In genomic region chr11:125188021-125188420, GRCh38 we compare ENCODE assay signal across 21 cellular contexts. TPM values are rescaled to one million over a fixed set of nuclear protein-coding genes. Genes with fewer than 3 reads are reported as not detected.
"Had no signal": no experiment of that assay in that cellular context is flagged by ENCODE, and none has a peak within 500 bp of the region (broad histone marks: within the 10 kb centered on the region; RNA-seq: fewer than 3 reads in every experiment).

No MANE protein-coding gene starts in this region.

- H3K27ac Mint-ChIP-seq: activated B cell treated with CpG ODN at 0.5 μM for 24 hours; activated CD8-positive, alpha-beta T cell treated with anti-CD3 and anti-CD28 coated beads, Interleukin-2, amount 10 ng/mL, durations not matched to agents 7 days and 5 days; activated naive CD8-positive, alpha-beta T cell treated with anti-CD3 and anti-CD28 coated beads, Interleukin-2, amount 10 ng/mL, durations not matched to agents 7 days and 5 days; activated T-cell treated with anti-CD3 and anti-CD28 coated beads, Interleukin-2, amount 50 U/mL, for 24 hours; activated T-helper 2 cell treated with anti-CD3 and anti-CD28 coated beads, Interferon-gamma antibody, Interleukin-2, Interleukin-4, amounts not matched to agents 10 μg/mL and 5 μg/mL and 100 μg/mL, durations not matched to agents 14 hours and 24 hours and 36 hours; brain; T-helper 2 cell treated with Interferon-gamma antibody and Interleukin-4, amounts not matched to agents 5 μg/mL and 100 μg/mL, for 36 hours had no signal

- H3K27ac ChIP-seq: coronary artery, esophagus muscularis mucosa, hepatocyte, upper lobe of right lung had no signal

- H3K36me3 Mint-ChIP-seq: activated naive CD8-positive, alpha-beta T cell treated with anti-CD3 and anti-CD28 coated beads, Interleukin-2, amount 10 ng/mL, durations not matched to agents 7 days and 5 days had no signal

- H3K9me3 Mint-ChIP-seq: activated T-cell treated with anti-CD3 and anti-CD28 coated beads, Interleukin-2, amount 50 U/mL, for 24 hours; activated T-helper 2 cell treated with anti-CD3 and anti-CD28 coated beads, Interferon-gamma antibody, Interleukin-2, Interleukin-4, amounts not matched to agents 10 μg/mL and 5 μg/mL and 100 μg/mL, durations not matched to agents 14 hours and 24 hours and 36 hours; central memory CD8-positive, alpha-beta T cell; T-helper 2 cell treated with Interferon-gamma antibody and Interleukin-4, amounts not matched to agents 5 μg/mL and 100 μg/mL, for 36 hours had no signal

- H3K4me1 Mint-ChIP-seq: activated B cell treated with CpG ODN at 0.5 μM for 24 hours; activated naive CD8-positive, alpha-beta T cell treated with anti-CD3 and anti-CD28 coated beads, Interleukin-2, amount 10 ng/mL, durations not matched to agents 7 days and 5 days; central memory CD8-positive, alpha-beta T cell had no signal

- H2AFZ ChIP-seq: hepatocyte had no signal

- H3K79me2 ChIP-seq: hepatocyte had no signal

- DNase-seq: activated B cell treated with CpG ODN at 0.5 μM for 24 hours; activated CD4-positive, alpha-beta T cell treated with anti-CD3 and anti-CD28 coated beads for 48 hours; activated CD8-positive, alpha-beta T cell treated with anti-CD3 and anti-CD28 coated beads, Interleukin-2, amount 10 ng/mL, durations not matched to agents 7 days and 5 days; activated naive CD4-positive, alpha-beta T cell treated with Interleukin-2 at 50 U/mL for 16 hours; activated naive CD8-positive, alpha-beta T cell treated with anti-CD3 and anti-CD28 coated beads, Interleukin-2, amount 10 ng/mL, durations not matched to agents 7 days and 5 days; activated T-cell treated with anti-CD3 and anti-CD28 coated beads, Interleukin-2, amount 50 U/mL, for 24 hours; amygdala; islet precursor cell; stimulated activated CD4-positive, alpha-beta T cell treated with anti-CD3 and anti-CD28 coated beads, Interleukin-12 subunit alpha, Interleukin-12 subunit beta, amount 100 ng/mL, for 4 hours; stimulated activated CD4-positive, alpha-beta T cell treated with anti-CD3 and anti-CD28 coated beads, Interleukin-1b, Interleukin-23, amount 100 ng/mL, for 48 hours; stimulated activated CD8-positive, alpha-beta memory T cell treated with anti-CD3 and anti-CD28 coated beads, Interleukin-4, amount 100 ng/mL, for 48 hours; stimulated activated naive CD4-positive, alpha-beta T cell; upper lobe of right lung had no signal

- H3K4me2 ChIP-seq: hepatocyte had no signal

- H3K4me3 ChIP-seq: coronary artery, esophagus muscularis mucosa, hepatocyte, upper lobe of right lung had no signal

- H3K36me3 ChIP-seq: esophagus muscularis mucosa, upper lobe of right lung had no signal

- H3K4me3 Mint-ChIP-seq: activated B cell treated with CpG ODN at 0.5 μM for 24 hours; activated CD8-positive, alpha-beta T cell treated with anti-CD3 and anti-CD28 coated beads, Interleukin-2, amount 10 ng/mL, durations not matched to agents 7 days and 5 days; activated naive CD8-positive, alpha-beta T cell treated with anti-CD3 and anti-CD28 coated beads, Interleukin-2, amount 10 ng/mL, durations not matched to agents 7 days and 5 days; activated T-cell treated with anti-CD3 and anti-CD28 coated beads, Interleukin-2, amount 50 U/mL, for 24 hours; brain; central memory CD8-positive, alpha-beta T cell; T-helper 2 cell treated with Interferon-gamma antibody and Interleukin-4, amounts not matched to agents 5 μg/mL and 100 μg/mL, for 36 hours had no signal

- H3K27me3 ChIP-seq: esophagus muscularis mucosa, hepatocyte had no signal

- H3K9me3 ChIP-seq: upper lobe of right lung had no signal

RNA-seq across cellular contexts. Expression of gene PKNOX2, which starts 23.5 kb away (rescaled TPM):
- total RNA-seq: activated B cell treated with CpG ODN at 0.5 μM for 24 hours; activated CD8-positive, alpha-beta T cell treated with anti-CD3 and anti-CD28 coated beads, Interleukin-2, amount 10 ng/mL, durations not matched to agents 7 days and 5 days; activated naive CD8-positive, alpha-beta T cell treated with anti-CD3 and anti-CD28 coated beads, Interleukin-2, amount 10 ng/mL, durations not matched to agents 7 days and 5 days; activated T-helper 2 cell treated with anti-CD3 and anti-CD28 coated beads, Interferon-gamma antibody, Interleukin-2, Interleukin-4, amounts not matched to agents 10 μg/mL and 5 μg/mL and 100 μg/mL, durations not matched to agents 14 hours and 24 hours and 36 hours; lung microvascular endothelial cell had no signal
